ENCODE assay signal across 24 cellular contexts in genomic region chr1:52599236-52599635, GRCh38. TPM values are rescaled to one million over a fixed set of nuclear protein-coding genes. Genes with fewer than 3 reads are reported as not detected.
"Had no signal": no experiment of that assay in that cellular context is flagged by ENCODE, and none has a peak within 500 bp of the region (broad histone marks: within the 10 kb centered on the region; RNA-seq: fewer than 3 reads in every experiment).

No MANE protein-coding gene starts in this region.

- H3K36me3 Mint-ChIP-seq: brain had no signal

- H3K4me3 Mint-ChIP-seq: activated B cell treated with CpG ODN at 0.5 μM for 24 hours; activated CD4-positive, alpha-beta memory T cell treated with anti-CD3 and anti-CD28 coated beads, Interleukin-2, amount 10 ng/mL, durations not matched to agents 7 days and 5 days; activated CD4-positive, alpha-beta T cell treated with anti-CD3 and anti-CD28 coated beads, Interleukin-2, amount 10 ng/mL, durations not matched to agents 24 days and 14 days; activated naive CD4-positive, alpha-beta T cell treated with anti-CD3 and anti-CD28 coated beads for 36 hours; activated naive CD8-positive, alpha-beta T cell; activated T-helper 17 cell treated with anti-CD3 and anti-CD28 coated beads, Interleukin-2, amount 50 U/mL, for 72 hours; brain had no signal

- DNase-seq: activated B cell treated with CpG ODN at 0.5 μM for 24 hours; activated CD4-positive, alpha-beta memory T cell treated with anti-CD3 and anti-CD28 coated beads, Interleukin-2, amount 10 ng/mL, durations not matched to agents 7 days and 5 days; activated CD4-positive, alpha-beta T cell treated with anti-CD3 and anti-CD28 coated beads for 1 hour; activated CD4-positive, alpha-beta T cell treated with anti-CD3 and anti-CD28 coated beads, Interleukin-2, amount 10 ng/mL, durations not matched to agents 24 days and 14 days; activated gamma-delta T cell; activated naive CD4-positive, alpha-beta T cell treated with anti-CD3 and anti-CD28 coated beads for 36 hours; activated T-cell treated with anti-CD3 and anti-CD28 coated beads for 4 hours; activated T-cell treated with anti-CD3 and anti-CD28 coated beads, Interleukin-2, amount 50 U/mL, for 48 hours; amygdala; MM.1S; NCI-H1105; NCI-H1436 treated with DMSO at 0.1 percent for 48 hours; NCI-H187; NCI-H2081; NCI-H510A treated with DMSO at 0.1 percent for 48 hours; NCI-H69; NK-92 treated with Interleukin-12 subunit alpha and Interleukin-12 subunit beta, amount 100 ng/mL, for 24 hours; SHP77 treated with DMSO at 0.1 percent for 48 hours; T-helper 2 cell; T1000 had no signal

- ATAC-seq: activated T-helper 17 cell treated with anti-CD3 and anti-CD28 coated beads, Interleukin-2, amount 50 U/mL, for 72 hours had no signal

- H3K27ac Mint-ChIP-seq: activated B cell treated with CpG ODN at 0.5 μM for 24 hours; activated CD4-positive, alpha-beta memory T cell treated with anti-CD3 and anti-CD28 coated beads, Interleukin-2, amount 10 ng/mL, durations not matched to agents 7 days and 5 days; activated CD4-positive, alpha-beta T cell treated with anti-CD3 and anti-CD28 coated beads, Interleukin-2, amount 10 ng/mL, durations not matched to agents 24 days and 14 days; activated naive CD4-positive, alpha-beta T cell treated with anti-CD3 and anti-CD28 coated beads for 36 hours; activated naive CD8-positive, alpha-beta T cell; activated T-helper 17 cell treated with anti-CD3 and anti-CD28 coated beads, Interleukin-2, amount 50 U/mL, for 72 hours had no signal

- H3K9me3 Mint-ChIP-seq: activated B cell treated with CpG ODN at 0.5 μM for 24 hours; activated CD4-positive, alpha-beta memory T cell treated with anti-CD3 and anti-CD28 coated beads, Interleukin-2, amount 10 ng/mL, durations not matched to agents 7 days and 5 days; activated CD4-positive, alpha-beta T cell treated with anti-CD3 and anti-CD28 coated beads, Interleukin-2, amount 10 ng/mL, durations not matched to agents 24 days and 14 days; activated naive CD4-positive, alpha-beta T cell treated with anti-CD3 and anti-CD28 coated beads for 36 hours; activated T-helper 17 cell treated with anti-CD3 and anti-CD28 coated beads, Interleukin-2, amount 50 U/mL, for 72 hours had no signal

- H3K27me3 Mint-ChIP-seq: activated B cell treated with CpG ODN at 0.5 μM for 24 hours; activated CD4-positive, alpha-beta memory T cell treated with anti-CD3 and anti-CD28 coated beads, Interleukin-2, amount 10 ng/mL, durations not matched to agents 7 days and 5 days; activated naive CD8-positive, alpha-beta T cell; activated T-helper 17 cell treated with anti-CD3 and anti-CD28 coated beads, Interleukin-2, amount 50 U/mL, for 72 hours had no signal

RNA-seq across cellular contexts. Expression of gene SHISAL2A, which starts 33.7 kb away (rescaled TPM):
- total RNA-seq: astrocyte had no signal
